1 cellular context compared by ENCODE assay signal in the genomic region with DNA sequence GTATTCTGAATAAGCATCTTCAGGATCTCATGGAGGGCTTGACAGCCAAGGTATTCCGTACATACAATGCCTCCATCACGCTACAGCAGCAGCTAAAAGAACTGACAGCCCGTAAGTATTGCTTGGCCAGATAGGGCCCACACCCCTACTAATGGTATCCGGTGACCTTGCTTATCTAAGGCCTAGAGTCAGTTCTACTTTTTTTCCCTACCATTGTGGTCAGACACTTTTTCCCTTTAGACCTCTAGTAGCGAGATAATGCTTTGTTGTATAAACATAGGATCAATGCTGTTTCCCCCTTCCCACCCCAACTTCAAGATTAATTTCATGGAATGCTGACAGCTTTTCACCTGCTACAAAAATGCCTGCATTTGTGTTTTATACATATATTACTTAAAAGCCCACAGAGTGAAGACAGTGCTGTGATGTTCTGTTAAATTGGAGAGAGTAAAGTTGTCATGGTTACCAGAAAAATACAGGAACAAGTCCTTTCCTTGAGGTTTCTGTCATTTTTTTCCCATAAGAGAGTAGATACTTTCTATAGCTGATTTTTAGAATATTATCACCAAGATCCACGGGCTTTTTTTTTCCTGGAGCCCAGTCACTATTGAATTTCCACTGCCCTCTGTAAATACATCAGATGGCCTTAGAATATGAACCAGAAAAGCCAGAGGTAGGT.
A peak's percentile ranks its signal among the peaks of the same experiment; 100 is the strongest.
TF ChIP-seq lines count a peak whose summit lies in the region.

No MANE protein-coding gene starts in this region.

TF ChIP-seq in K562, 482 proteins besides CTCF, POLR2A, EP300 and RAD21 (continued from another document):
- no peak for TF ChIP-seq SMAD2 (IDR thresholded peaks at IDR 0.05; ENCODE audit: low read depth, low read length)
- peak in 1 of 2 experiments; percentile 84; a peak in 2 of 4 replicates for TF ChIP-seq HDAC1 (IDR thresholded peaks at IDR 0.05)
- TF ChIP-seq ZEB2 (IDR thresholded peaks at IDR 0.05): peak; percentile 68; the same call in 1 of the 2 replicates
- TF ChIP-seq ZFX (CRISPR knock-in tag; IDR thresholded peaks at IDR 0.05): peak; percentile 62
- TF ChIP-seq ZKSCAN8 (CRISPR knock-in tag; IDR thresholded peaks at IDR 0.05): no peak
- TF ChIP-seq, protein P1, sequence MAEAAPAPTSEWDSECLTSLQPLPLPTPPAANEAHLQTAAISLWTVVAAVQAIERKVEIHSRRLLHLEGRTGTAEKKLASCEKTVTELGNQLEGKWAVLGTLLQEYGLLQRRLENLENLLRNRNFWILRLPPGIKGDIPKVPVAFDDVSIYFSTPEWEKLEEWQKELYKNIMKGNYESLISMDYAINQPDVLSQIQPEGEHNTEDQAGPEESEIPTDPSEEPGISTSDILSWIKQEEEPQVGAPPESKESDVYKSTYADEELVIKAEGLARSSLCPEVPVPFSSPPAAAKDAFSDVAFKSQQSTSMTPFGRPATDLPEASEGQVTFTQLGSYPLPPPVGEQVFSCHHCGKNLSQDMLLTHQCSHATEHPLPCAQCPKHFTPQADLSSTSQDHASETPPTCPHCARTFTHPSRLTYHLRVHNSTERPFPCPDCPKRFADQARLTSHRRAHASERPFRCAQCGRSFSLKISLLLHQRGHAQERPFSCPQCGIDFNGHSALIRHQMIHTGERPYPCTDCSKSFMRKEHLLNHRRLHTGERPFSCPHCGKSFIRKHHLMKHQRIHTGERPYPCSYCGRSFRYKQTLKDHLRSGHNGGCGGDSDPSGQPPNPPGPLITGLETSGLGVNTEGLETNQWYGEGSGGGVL (CRISPR knock-in tag; IDR thresholded peaks at IDR 0.05): no peak
- TF ChIP-seq, protein P2, sequence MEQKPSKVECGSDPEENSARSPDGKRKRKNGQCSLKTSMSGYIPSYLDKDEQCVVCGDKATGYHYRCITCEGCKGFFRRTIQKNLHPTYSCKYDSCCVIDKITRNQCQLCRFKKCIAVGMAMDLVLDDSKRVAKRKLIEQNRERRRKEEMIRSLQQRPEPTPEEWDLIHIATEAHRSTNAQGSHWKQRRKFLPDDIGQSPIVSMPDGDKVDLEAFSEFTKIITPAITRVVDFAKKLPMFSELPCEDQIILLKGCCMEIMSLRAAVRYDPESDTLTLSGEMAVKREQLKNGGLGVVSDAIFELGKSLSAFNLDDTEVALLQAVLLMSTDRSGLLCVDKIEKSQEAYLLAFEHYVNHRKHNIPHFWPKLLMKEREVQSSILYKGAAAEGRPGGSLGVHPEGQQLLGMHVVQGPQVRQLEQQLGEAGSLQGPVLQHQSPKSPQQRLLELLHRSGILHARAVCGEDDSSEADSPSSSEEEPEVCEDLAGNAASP (IDR thresholded peaks at IDR 0.05): no peak
- no peak for TF ChIP-seq TOE1 (IDR thresholded peaks at IDR 0.05; ENCODE audit: borderline replicate concordance)
- TF ChIP-seq TOE1 (CRISPR knock-in tag; IDR thresholded peaks at IDR 0.05; ENCODE audit: borderline replicate concordance, low read depth): no peak
- TF ChIP-seq MEIS2 (IDR thresholded peaks at IDR 0.05; ENCODE audit: partially characterized antibody): peak; percentile 80
- TF ChIP-seq LARP7 (IDR thresholded peaks at IDR 0.05): 0 out of 2 replicates have a peak, but pooled peaks have one; percentile 59
- peak; percentile 47; the same call in 1 of the 2 replicates for TF ChIP-seq GABPA (tag; conservative IDR thresholded peaks at IDR 0.05; ENCODE audit: low read depth)
- 0 out of 2 replicates have a peak, but pooled peaks have one; percentile 53 for TF ChIP-seq LCOR (CRISPR knock-in tag; IDR thresholded peaks at IDR 0.05)
- no peak for TF ChIP-seq TCF7L2 (IDR thresholded peaks at IDR 0.05; ENCODE audit: low read depth, low read length)
- TF ChIP-seq EP400 (IDR thresholded peaks at IDR 0.05): 0 out of 2 replicates have a peak, but pooled peaks have one; percentile 15
- peak; percentile 76 for TF ChIP-seq HDAC3 (IDR thresholded peaks at IDR 0.05; ENCODE audit: borderline replicate concordance, partially characterized antibody)
- TF ChIP-seq SMARCE1 (IDR thresholded peaks at IDR 0.05): peak; percentile 89
- TF ChIP-seq ESRRA (IDR thresholded peaks at IDR 0.05; ENCODE audit: borderline replicate concordance, low read depth): peak; percentile 84; the same call in 1 of the 2 replicates
- TF ChIP-seq, protein P3, sequence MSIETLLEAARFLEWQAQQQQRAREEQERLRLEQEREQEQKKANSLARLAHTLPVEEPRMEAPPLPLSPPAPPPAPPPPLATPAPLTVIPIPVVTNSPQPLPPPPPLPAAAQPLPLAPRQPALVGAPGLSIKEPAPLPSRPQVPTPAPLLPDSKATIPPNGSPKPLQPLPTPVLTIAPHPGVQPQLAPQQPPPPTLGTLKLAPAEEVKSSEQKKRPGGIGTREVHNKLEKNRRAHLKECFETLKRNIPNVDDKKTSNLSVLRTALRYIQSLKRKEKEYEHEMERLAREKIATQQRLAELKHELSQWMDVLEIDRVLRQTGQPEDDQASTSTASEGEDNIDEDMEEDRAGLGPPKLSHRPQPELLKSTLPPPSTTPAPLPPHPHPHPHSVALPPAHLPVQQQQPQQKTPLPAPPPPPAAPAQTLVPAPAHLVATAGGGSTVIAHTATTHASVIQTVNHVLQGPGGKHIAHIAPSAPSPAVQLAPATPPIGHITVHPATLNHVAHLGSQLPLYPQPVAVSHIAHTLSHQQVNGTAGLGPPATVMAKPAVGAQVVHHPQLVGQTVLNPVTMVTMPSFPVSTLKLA (conservative IDR thresholded peaks at IDR 0.05): peak; percentile 47 to 75; a peak in 3 of 4 replicates
- TF ChIP-seq FOXK2 (conservative IDR thresholded peaks at IDR 0.05 in 1 of 2, IDR thresholded peaks at IDR 0.05 in 1 of 2; ENCODE audit: low read depth in 2 of 2): peak; percentile 64 to 80; a peak in 3 of 4 replicates
- no peak for TF ChIP-seq CHD4 (IDR thresholded peaks at IDR 0.05; ENCODE audit: insufficient read depth, insufficient replicate concordance, low read depth, low read length, poor library complexity, severe bottlenecking)
- TF ChIP-seq, protein P4, sequence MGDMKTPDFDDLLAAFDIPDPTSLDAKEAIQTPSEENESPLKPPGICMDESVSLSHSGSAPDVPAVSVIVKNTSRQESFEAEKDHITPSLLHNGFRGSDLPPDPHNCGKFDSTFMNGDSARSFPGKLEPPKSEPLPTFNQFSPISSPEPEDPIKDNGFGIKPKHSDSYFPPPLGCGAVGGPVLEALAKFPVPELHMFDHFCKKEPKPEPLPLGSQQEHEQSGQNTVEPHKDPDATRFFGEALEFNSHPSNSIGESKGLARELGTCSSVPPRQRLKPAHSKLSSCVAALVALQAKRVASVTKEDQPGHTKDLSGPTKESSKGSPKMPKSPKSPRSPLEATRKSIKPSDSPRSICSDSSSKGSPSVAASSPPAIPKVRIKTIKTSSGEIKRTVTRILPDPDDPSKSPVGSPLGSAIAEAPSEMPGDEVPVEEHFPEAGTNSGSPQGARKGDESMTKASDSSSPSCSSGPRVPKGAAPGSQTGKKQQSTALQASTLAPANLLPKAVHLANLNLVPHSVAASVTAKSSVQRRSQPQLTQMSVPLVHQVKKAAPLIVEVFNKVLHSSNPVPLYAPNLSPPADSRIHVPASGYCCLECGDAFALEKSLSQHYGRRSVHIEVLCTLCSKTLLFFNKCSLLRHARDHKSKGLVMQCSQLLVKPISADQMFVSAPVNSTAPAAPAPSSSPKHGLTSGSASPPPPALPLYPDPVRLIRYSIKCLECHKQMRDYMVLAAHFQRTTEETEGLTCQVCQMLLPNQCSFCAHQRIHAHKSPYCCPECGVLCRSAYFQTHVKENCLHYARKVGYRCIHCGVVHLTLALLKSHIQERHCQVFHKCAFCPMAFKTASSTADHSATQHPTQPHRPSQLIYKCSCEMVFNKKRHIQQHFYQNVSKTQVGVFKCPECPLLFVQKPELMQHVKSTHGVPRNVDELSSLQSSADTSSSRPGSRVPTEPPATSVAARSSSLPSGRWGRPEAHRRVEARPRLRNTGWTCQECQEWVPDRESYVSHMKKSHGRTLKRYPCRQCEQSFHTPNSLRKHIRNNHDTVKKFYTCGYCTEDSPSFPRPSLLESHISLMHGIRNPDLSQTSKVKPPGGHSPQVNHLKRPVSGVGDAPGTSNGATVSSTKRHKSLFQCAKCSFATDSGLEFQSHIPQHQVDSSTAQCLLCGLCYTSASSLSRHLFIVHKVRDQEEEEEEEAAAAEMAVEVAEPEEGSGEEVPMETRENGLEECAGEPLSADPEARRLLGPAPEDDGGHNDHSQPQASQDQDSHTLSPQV (IDR thresholded peaks at IDR 0.05): 0 out of 2 replicates have a peak, but pooled peaks have one; percentile 30
- TF ChIP-seq, protein P5, sequence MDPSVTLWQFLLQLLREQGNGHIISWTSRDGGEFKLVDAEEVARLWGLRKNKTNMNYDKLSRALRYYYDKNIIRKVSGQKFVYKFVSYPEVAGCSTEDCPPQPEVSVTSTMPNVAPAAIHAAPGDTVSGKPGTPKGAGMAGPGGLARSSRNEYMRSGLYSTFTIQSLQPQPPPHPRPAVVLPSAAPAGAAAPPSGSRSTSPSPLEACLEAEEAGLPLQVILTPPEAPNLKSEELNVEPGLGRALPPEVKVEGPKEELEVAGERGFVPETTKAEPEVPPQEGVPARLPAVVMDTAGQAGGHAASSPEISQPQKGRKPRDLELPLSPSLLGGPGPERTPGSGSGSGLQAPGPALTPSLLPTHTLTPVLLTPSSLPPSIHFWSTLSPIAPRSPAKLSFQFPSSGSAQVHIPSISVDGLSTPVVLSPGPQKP (CRISPR knock-in tag; IDR thresholded peaks at IDR 0.05): no peak
- TF ChIP-seq STAT5A (IDR thresholded peaks at IDR 0.05; ENCODE audit: borderline replicate concordance, low read length): peak; percentile 78
- no peak for TF ChIP-seq ZNF347 (CRISPR knock-in tag; IDR thresholded peaks at IDR 0.05; ENCODE audit: low read depth)
- TF ChIP-seq, protein P6, sequence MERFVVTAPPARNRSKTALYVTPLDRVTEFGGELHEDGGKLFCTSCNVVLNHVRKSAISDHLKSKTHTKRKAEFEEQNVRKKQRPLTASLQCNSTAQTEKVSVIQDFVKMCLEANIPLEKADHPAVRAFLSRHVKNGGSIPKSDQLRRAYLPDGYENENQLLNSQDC (CRISPR knock-in tag; IDR thresholded peaks at IDR 0.05): no peak
- TF ChIP-seq, protein P7, sequence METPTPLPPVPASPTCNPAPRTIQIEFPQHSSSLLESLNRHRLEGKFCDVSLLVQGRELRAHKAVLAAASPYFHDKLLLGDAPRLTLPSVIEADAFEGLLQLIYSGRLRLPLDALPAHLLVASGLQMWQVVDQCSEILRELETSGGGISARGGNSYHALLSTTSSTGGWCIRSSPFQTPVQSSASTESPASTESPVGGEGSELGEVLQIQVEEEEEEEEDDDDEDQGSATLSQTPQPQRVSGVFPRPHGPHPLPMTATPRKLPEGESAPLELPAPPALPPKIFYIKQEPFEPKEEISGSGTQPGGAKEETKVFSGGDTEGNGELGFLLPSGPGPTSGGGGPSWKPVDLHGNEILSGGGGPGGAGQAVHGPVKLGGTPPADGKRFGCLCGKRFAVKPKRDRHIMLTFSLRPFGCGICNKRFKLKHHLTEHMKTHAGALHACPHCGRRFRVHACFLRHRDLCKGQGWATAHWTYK (CRISPR knock-in tag; IDR thresholded peaks at IDR 0.05): 0 out of 2 replicates have a peak, but pooled peaks have one; percentile 39
- TF ChIP-seq PML (IDR thresholded peaks at IDR 0.05; ENCODE audit: low read length): peak; percentile 69; the same call in 1 of the 2 replicates
- TF ChIP-seq, protein P8, sequence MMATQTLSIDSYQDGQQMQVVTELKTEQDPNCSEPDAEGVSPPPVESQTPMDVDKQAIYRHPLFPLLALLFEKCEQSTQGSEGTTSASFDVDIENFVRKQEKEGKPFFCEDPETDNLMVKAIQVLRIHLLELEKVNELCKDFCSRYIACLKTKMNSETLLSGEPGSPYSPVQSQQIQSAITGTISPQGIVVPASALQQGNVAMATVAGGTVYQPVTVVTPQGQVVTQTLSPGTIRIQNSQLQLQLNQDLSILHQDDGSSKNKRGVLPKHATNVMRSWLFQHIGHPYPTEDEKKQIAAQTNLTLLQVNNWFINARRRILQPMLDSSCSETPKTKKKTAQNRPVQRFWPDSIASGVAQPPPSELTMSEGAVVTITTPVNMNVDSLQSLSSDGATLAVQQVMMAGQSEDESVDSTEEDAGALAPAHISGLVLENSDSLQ (IDR thresholded peaks at IDR 0.05): peak; percentile 83
